8 cellular contexts compared by ENCODE assay signal in the genomic region with DNA sequence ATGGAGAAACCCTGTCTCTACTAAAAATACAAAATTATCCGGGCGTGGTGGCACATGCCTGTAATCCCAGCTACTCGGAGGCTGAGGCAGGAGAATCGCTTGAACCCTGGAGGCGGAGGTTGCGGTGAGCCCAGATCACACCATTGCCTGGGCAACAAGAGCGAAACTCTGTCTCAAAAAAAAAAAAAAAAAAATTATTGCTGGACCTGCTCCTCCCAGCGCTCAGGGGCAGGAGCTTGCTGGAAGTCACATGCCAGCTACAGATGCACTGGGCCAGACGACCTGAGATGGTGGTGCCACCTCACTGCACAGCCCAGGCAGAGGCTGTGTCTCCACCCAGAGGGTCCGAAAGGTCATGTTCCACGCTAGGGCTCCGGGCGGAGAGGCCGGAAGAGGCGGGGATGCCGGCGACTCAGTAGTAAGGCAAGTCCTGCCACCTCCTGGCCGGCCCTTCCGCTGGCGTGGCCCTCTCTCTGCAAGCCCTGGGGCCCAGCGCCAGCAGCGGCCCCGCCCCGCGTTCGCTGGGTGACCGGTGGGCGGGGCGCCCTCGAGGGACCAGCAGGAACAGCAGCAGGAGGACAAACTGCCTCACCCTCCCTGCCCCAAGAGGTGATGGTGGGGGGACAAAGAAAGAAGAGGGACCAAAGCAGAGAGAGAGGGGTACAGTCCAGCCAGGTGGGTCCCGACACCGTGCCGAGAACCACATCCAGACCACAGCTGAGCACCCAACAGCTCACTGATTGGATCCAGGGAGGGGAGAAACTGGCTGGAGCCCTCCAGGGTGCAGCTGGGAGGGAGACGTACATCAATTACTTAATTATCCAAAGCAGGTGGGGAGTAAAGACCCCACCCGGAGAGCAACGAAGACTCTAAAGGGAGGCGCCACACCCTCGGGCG. TPM values are rescaled to one million over a fixed set of nuclear protein-coding genes. Genes with fewer than 3 reads are reported as not detected.
DNase-seq lines count a peak whose midpoint lies in the region; ATAC-seq and TF ChIP-seq lines count a peak whose summit lies in the region.

No MANE protein-coding gene starts in this region.

- no TSS peak for BruUV-seq in mammary epithelial cell (replicated peaks; lab: Mats Ljungman, UMichigan)

- intact Hi-C loops in activated CD4-positive, alpha-beta memory T cell treated with anti-CD3 and anti-CD28 coated beads for 36 hours (cut with micrococcal nuclease) = loop anchor here (10.0 kb wide), 1 partner anchor 428 kb away; the partner anchor contains the start of gene DIABLO
- intact Hi-C loops in mammary epithelial cell (cut with micrococcal nuclease) = loop anchor here (5.0 kb wide), 1 partner anchor 325 kb away; no protein-coding TSS in a partner anchor

- H2AFZ ChIP-seq in mammary epithelial cell (ENCODE audit: low read depth, low read length) = peak overlapping the region; percentile 69

- H3K36me3 Mint-ChIP-seq in activated CD4-positive, alpha-beta memory T cell treated with anti-CD3 and anti-CD28 coated beads for 36 hours = peaks cover 33% of the 10 kb centered on the region
- peaks cover 42% of the 10 kb centered on the region for H3K36me3 Mint-ChIP-seq in activated CD4-positive, alpha-beta memory T cell treated with anti-CD3 and anti-CD28 coated beads, Interleukin-2, amount 10 ng/mL, durations not matched to agents 7 days and 5 days (ENCODE audit: low read depth)

- CTCF ChIA-PET in activated CD4-positive, alpha-beta memory T cell treated with anti-CD3 and anti-CD28 coated beads for 36 hours (lab: Charles Lee) = interaction anchor here (4.5 to 18.5 kb wide), 4 partner anchors 12 to 109 kb away, joined by 67 to 856 read pairs (median 267); partner anchors contain the start of genes PSMD9 and SETD1B
- CTCF ChIA-PET in activated CD4-positive, alpha-beta memory T cell treated with anti-CD3 and anti-CD28 coated beads, Interleukin-2, amount 10 ng/mL, durations not matched to agents 7 days and 5 days (lab: Charles Lee) = interaction anchor here (0.7 to 19.6 kb wide), 6 partner anchors 10 to 110 kb away, joined by 4 to 683 read pairs (median 72); partner anchors contain the start of genes PSMD9, SETD1B and TMEM120B
- CTCF ChIA-PET in mammary epithelial cell (lab: Charles Lee; ENCODE audit: low non-redundant PET) = interaction anchor here (1.0 kb wide), 1 partner anchor 14 kb away, joined by 5 read pairs; no protein-coding TSS in a partner anchor

- POLR2A ChIA-PET in activated CD4-positive, alpha-beta memory T cell treated with anti-CD3 and anti-CD28 coated beads for 36 hours (lab: Charles Lee) = interaction anchor here (3.4 to 8.2 kb wide), 3 partner anchors 9 to 15 kb away, joined by 15 to 127 read pairs (median 86); no protein-coding TSS in a partner anchor
- POLR2A ChIA-PET in activated CD4-positive, alpha-beta memory T cell treated with anti-CD3 and anti-CD28 coated beads, Interleukin-2, amount 10 ng/mL, durations not matched to agents 7 days and 5 days (lab: Charles Lee) = interaction anchor here (0.6 to 32.8 kb wide), 6 partner anchors 4 to 121 kb away, joined by 3 to 1170 read pairs (median 26); partner anchors contain the start of genes CFAP251, PSMD9, RHOF and SETD1B

- in situ Hi-C loops in mammary epithelial cell (cut with MboI; ENCODE audit: low sequenced_read_pairs in 2 of 2) = loop anchor here (5.0 to 10.0 kb wide), 3 partner anchors 90 to 102 kb away; partner anchors contain the start of gene PSMD9 (in 1 of the 2)

- H3K9me3 Mint-ChIP-seq in activated CD4-positive, alpha-beta memory T cell treated with anti-CD3 and anti-CD28 coated beads for 36 hours = no peaks in the 10 kb centered on the region
- H3K9me3 Mint-ChIP-seq in activated CD4-positive, alpha-beta memory T cell treated with anti-CD3 and anti-CD28 coated beads, Interleukin-2, amount 10 ng/mL, durations not matched to agents 7 days and 5 days = no peaks in the 10 kb centered on the region

- WGBS in mammary epithelial cell (ENCODE audit: low coverage, missing lambda C conversion rate) = 9% methylated on average over 28 of the region's 39 CpGs

- H3K27ac ChIP-seq in mammary epithelial cell (ENCODE audit: insufficient read depth, low read depth, low read length) (peak overlapping the region; percentile 47), iPS-18a (ENCODE audit: low read length) (no peak overlapping the region)

- dilution Hi-C loops in mammary epithelial cell (cut with HindIII; ENCODE audit: low sequenced_read_pairs) = loop anchor here (5.0 kb wide), 2 partner anchors 125 to 215 kb away; no protein-coding TSS in a partner anchor

- ATAC-seq in HG02623 (IDR thresholded peaks at IDR 0.05; ENCODE audit: unreplicated experiment) (no peak), HG02884 (IDR thresholded peaks at IDR 0.05; ENCODE audit: unreplicated experiment) (no peak)

- peak overlapping the region; percentile 87 for H3K4me2 ChIP-seq in mammary epithelial cell (ENCODE audit: insufficient read depth, low read depth, low read length)

- H3K9ac ChIP-seq in mammary epithelial cell (ENCODE audit: insufficient read depth, low read length) = peak overlapping the region; percentile 8
- H3K9ac ChIP-seq in iPS-18a (ENCODE audit: low read length) = no peak overlapping the region

- no peaks in the 10 kb centered on the region for H3K36me3 ChIP-seq in mammary epithelial cell (ENCODE audit: insufficient read depth, low read length)
- H3K36me3 ChIP-seq in iPS-18a (ENCODE audit: control insufficient read depth, low read depth, low read length) = no peaks in the 10 kb centered on the region

- no peaks in the 10 kb centered on the region for H3K27me3 ChIP-seq in mammary epithelial cell (ENCODE audit: insufficient read depth, low read length)
- no peaks in the 10 kb centered on the region for H3K27me3 ChIP-seq in iPS-18a (ENCODE audit: control insufficient read depth, insufficient read depth, low read length)

- TF ChIP-seq CTCF in mammary epithelial cell (conservative IDR thresholded peaks at IDR 0.05 in 1 of 2, IDR thresholded peaks at IDR 0.05 in 1 of 2; ENCODE audit: extremely low read depth in 1 of 2, insufficient read depth in 1 of 2, low read depth in 1 of 2, low read length in 2 of 2) = peak in 1 of 2 donors; percentile 29

- H3K27ac Mint-ChIP-seq in activated CD4-positive, alpha-beta memory T cell treated with anti-CD3 and anti-CD28 coated beads for 36 hours = peak overlapping the region; percentile 28
- H3K27ac Mint-ChIP-seq in activated CD4-positive, alpha-beta memory T cell treated with anti-CD3 and anti-CD28 coated beads, Interleukin-2, amount 10 ng/mL, durations not matched to agents 7 days and 5 days = no peak overlapping the region

- no peaks in the 10 kb centered on the region for H4K20me1 ChIP-seq in mammary epithelial cell (ENCODE audit: insufficient read depth, low read length)

- H3K4me1 Mint-ChIP-seq in activated CD4-positive, alpha-beta memory T cell treated with anti-CD3 and anti-CD28 coated beads for 36 hours (ENCODE audit: low read depth) = peaks cover 38% of the 10 kb centered on the region
- H3K4me1 Mint-ChIP-seq in activated CD4-positive, alpha-beta memory T cell treated with anti-CD3 and anti-CD28 coated beads, Interleukin-2, amount 10 ng/mL, durations not matched to agents 7 days and 5 days = peaks cover 39% of the 10 kb centered on the region

- peaks cover 35% of the 10 kb centered on the region for H3K79me2 ChIP-seq in mammary epithelial cell (ENCODE audit: insufficient read depth, low read length)

- DNase-seq in activated CD4-positive, alpha-beta memory T cell treated with anti-CD3 and anti-CD28 coated beads for 36 hours = no peak
- no peak for DNase-seq in activated CD4-positive, alpha-beta memory T cell treated with anti-CD3 and anti-CD28 coated beads, Interleukin-2, amount 10 ng/mL, durations not matched to agents 7 days and 5 days
- DNase-seq in NCI-H82 (lab: John Stamatoyannopoulos, UW) (peak; percentile 91), mammary epithelial cell (peak; percentile 76), renal cortical epithelial cell (ENCODE audit: low read depth) (peak; percentile 97)

- no peak overlapping the region for H3K4me3 Mint-ChIP-seq in activated CD4-positive, alpha-beta memory T cell treated with anti-CD3 and anti-CD28 coated beads for 36 hours
- no peak overlapping the region for H3K4me3 Mint-ChIP-seq in activated CD4-positive, alpha-beta memory T cell treated with anti-CD3 and anti-CD28 coated beads, Interleukin-2, amount 10 ng/mL, durations not matched to agents 7 days and 5 days

- H3K4me3 ChIP-seq in mammary epithelial cell (replicated peaks in 1 of 3; ENCODE audit: insufficient read depth in 1 of 3, low read depth in 2 of 3, low read length in 3 of 3) = peak overlapping the region; percentile 18 to 42 (median 41)
- H3K4me3 ChIP-seq in iPS-18a (ENCODE audit: low read length) = peak overlapping the region; percentile 46

- H3K4me1 ChIP-seq in mammary epithelial cell (ENCODE audit: insufficient read depth, low read length) (peaks cover 73% of the 10 kb centered on the region), iPS-18a (ENCODE audit: control insufficient read depth, low read depth, low read length) (peaks cover 29% of the 10 kb centered on the region)

- no peaks in the 10 kb centered on the region for H3K27me3 Mint-ChIP-seq in activated CD4-positive, alpha-beta memory T cell treated with anti-CD3 and anti-CD28 coated beads for 36 hours
- H3K27me3 Mint-ChIP-seq in activated CD4-positive, alpha-beta memory T cell treated with anti-CD3 and anti-CD28 coated beads, Interleukin-2, amount 10 ng/mL, durations not matched to agents 7 days and 5 days = no peaks in the 10 kb centered on the region

- H3K9me3 ChIP-seq in mammary epithelial cell (replicated peaks; ENCODE audit: insufficient read depth, low read length) (no peaks in the 10 kb centered on the region), iPS-18a (ENCODE audit: control insufficient read depth, low read depth, low read length) (no peaks in the 10 kb centered on the region)

RNA-seq across cellular contexts. Expression of gene RHOF, which starts 3.6 kb away (rescaled TPM):
- 100 to 1,000 TPM; 136 to 141 TPM for total RNA-seq in activated CD4-positive, alpha-beta memory T cell treated with anti-CD3 and anti-CD28 coated beads for 36 hours
- total RNA-seq in activated CD4-positive, alpha-beta memory T cell treated with anti-CD3 and anti-CD28 coated beads, Interleukin-2, amount 10 ng/mL, durations not matched to agents 7 days and 5 days = 100 to 1,000 TPM; 157 to 163 TPM
- total RNA-seq in mammary epithelial cell (1 to 10 TPM; 4.4 to 6.2 TPM), renal cortical epithelial cell (47.3 and 82.0 TPM in 2 replicates)
- 1.4 TPM for polyA plus RNA-seq in mammary epithelial cell
- polyA minus RNA-seq in mammary epithelial cell = 0.26 TPM

RNA-seq across cellular contexts. Expression of gene SETD1B, which starts 6.7 kb away (rescaled TPM):
- total RNA-seq in activated CD4-positive, alpha-beta memory T cell treated with anti-CD3 and anti-CD28 coated beads for 36 hours = 10 to 100 TPM; 14.1 to 15.2 TPM
- total RNA-seq in activated CD4-positive, alpha-beta memory T cell treated with anti-CD3 and anti-CD28 coated beads, Interleukin-2, amount 10 ng/mL, durations not matched to agents 7 days and 5 days = 10 to 100 TPM; 26.5 to 26.9 TPM
- total RNA-seq in mammary epithelial cell (10 to 100 TPM in 1 of 2 donors, 1 to 10 TPM in 1; 4.3 to 16.0 TPM), renal cortical epithelial cell (1.6 and 11.9 TPM in 2 replicates)
- 0.94 TPM for polyA plus RNA-seq in mammary epithelial cell
- polyA minus RNA-seq in mammary epithelial cell = 5.4 TPM

Comparison
In these comparisons a context has a peak if more than half of its experiments do, and no peak if none do; other contexts are left out.
1. DNase-seq: peak in NCI-H82 (single experiment), mammary epithelial cell (single experiment) and renal cortical epithelial cell (single experiment); none in activated CD4-positive, alpha-beta memory T cell treated with anti-CD3 and anti-CD28 coated beads for 36 hours (single experiment) and activated CD4-positive, alpha-beta memory T cell treated with anti-CD3 and anti-CD28 coated beads, Interleukin-2, amount 10 ng/mL, durations not matched to agents 7 days and 5 days (single experiment).